9 cellular contexts compared by ENCODE assay signal in the genomic region with DNA sequence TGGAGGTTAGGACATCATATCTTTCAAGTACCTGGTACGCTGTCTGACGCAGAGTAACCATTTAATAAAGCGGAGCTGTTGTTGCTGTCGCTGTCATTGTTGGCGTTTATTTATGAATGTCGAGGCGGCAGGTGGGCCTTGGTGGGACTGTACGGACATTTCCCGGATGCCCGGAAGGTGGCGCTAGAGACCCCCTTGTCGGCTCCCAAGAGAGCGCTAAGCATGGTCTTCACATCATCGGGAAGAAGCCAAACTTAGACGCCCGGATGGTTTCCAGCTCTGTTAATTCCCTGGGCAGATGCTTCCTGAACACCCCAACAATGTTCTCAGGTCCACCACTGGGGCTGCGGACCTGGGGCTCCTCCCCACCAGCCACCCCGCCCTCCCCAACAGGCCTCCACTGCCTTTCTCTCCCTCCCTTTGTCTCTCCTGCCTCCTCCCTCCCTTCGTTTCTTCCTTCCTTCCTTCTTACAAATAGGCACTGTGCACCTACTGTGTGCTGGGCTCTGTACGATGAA. TPM values are rescaled to one million over a fixed set of nuclear protein-coding genes. Genes with fewer than 3 reads are reported as not detected.
DNase-seq lines count a peak whose midpoint lies in the region; ATAC-seq and TF ChIP-seq lines count a peak whose summit lies in the region.
"Had no signal": no experiment of that assay in that cellular context is flagged by ENCODE, and none has a peak within 500 bp of the region (broad histone marks: within the 10 kb centered on the region; RNA-seq: fewer than 3 reads in every experiment).

No MANE protein-coding gene starts in this region.

- H3K4me1 Mint-ChIP-seq in CD4-positive, alpha-beta memory T cell, result peaks cover 15 to 31% (median 18%) of the 10 kb centered on the region in 4 donors
- H3K4me1 Mint-ChIP-seq in dendritic cell treated with granulocyte-macrophage colony-stimulating factor and Interleukin-4, amounts not matched to agents 40 ng/mL and 50 ng/mL, for 4 days (ENCODE audit: low read depth), result peaks cover 23% of the 10 kb centered on the region

- H3K27me3 Mint-ChIP-seq in CD4-positive, alpha-beta memory T cell, result peaks cover under 1 to 6% of the 10 kb centered on the region in 2 donors
- peaks cover 18% of the 10 kb centered on the region for H3K27me3 Mint-ChIP-seq in dendritic cell treated with granulocyte-macrophage colony-stimulating factor and Interleukin-4, amounts not matched to agents 40 ng/mL and 50 ng/mL, for 4 days
- H3K27me3 Mint-ChIP-seq: activated naive CD8-positive, alpha-beta T cell had no signal

- peaks cover 17% of the 10 kb centered on the region for H3K4me1 ChIP-seq in CD4-positive, alpha-beta memory T cell (ENCODE audit: insufficient read depth, low read length)
- H3K4me1 ChIP-seq in right lobe of liver, result peaks cover 0 to 38% (median 14%) of the 10 kb centered on the region in 4 donors

- intact Hi-C loops in CD4-positive, alpha-beta memory T cell (cut with micrococcal nuclease), result loop anchor here (1.0 kb wide), 3 partner anchors 48 to 117 kb away; a partner anchor contains a TSS
- intact Hi-C loops in dendritic cell treated with granulocyte-macrophage colony-stimulating factor and Interleukin-4, amounts not matched to agents 40 ng/mL and 50 ng/mL, for 4 days (cut with micrococcal nuclease), result loop anchor here (1.0 to 2.0 kb wide), 2 partner anchors 42 to 194 kb away; no protein-coding TSS in a partner anchor
- intact Hi-C loops in right lobe of liver (cut with DNase I), result loop anchor here (5.0 kb wide), 1 partner anchor 50 kb away; no protein-coding TSS in a partner anchor

- peak overlapping the region in 6 of 7 donors; percentile 67 to 93 (median 82) for H3K27ac Mint-ChIP-seq in CD4-positive, alpha-beta memory T cell
- peak overlapping the region; percentile 69 for H3K27ac Mint-ChIP-seq in dendritic cell treated with granulocyte-macrophage colony-stimulating factor and Interleukin-4, amounts not matched to agents 40 ng/mL and 50 ng/mL, for 4 days
- H3K27ac Mint-ChIP-seq: activated naive CD8-positive, alpha-beta T cell had no signal

- TF ChIP-seq POLR2A in right lobe of liver (IDR thresholded peaks at IDR 0.05), result no peak

- H3K36me3 Mint-ChIP-seq in CD4-positive, alpha-beta memory T cell, result no peaks in the 10 kb centered on the region
- no peaks in the 10 kb centered on the region for H3K36me3 Mint-ChIP-seq in dendritic cell treated with granulocyte-macrophage colony-stimulating factor and Interleukin-4, amounts not matched to agents 40 ng/mL and 50 ng/mL, for 4 days (ENCODE audit: low read depth)
- H3K36me3 Mint-ChIP-seq: activated naive CD8-positive, alpha-beta T cell had no signal

- no peak overlapping the region for H3K4me3 Mint-ChIP-seq in CD4-positive, alpha-beta memory T cell
- no peak overlapping the region for H3K4me3 Mint-ChIP-seq in dendritic cell treated with granulocyte-macrophage colony-stimulating factor and Interleukin-4, amounts not matched to agents 40 ng/mL and 50 ng/mL, for 4 days
- H3K4me3 Mint-ChIP-seq: activated naive CD8-positive, alpha-beta T cell had no signal

- POLR2A ChIA-PET in CD4-positive, alpha-beta memory T cell (lab: Charles Lee; ENCODE audit: partially characterized antibody), result interaction anchor here (1.0 to 3.0 kb wide), 7 partner anchors 46 to 267 kb away, joined by 3 to 38 read pairs (median 5); a partner anchor contains a TSS

- CTCF ChIA-PET in CD4-positive, alpha-beta memory T cell (lab: Charles Lee; ENCODE audit: partially characterized antibody), result interaction anchor here (0.7 to 2.0 kb wide), 39 partner anchors 8 to 428 kb away, joined by 3 to 55 read pairs (median 4); a partner anchor contains a TSS

- peak; percentile 82 to 94 (median 90) for TF ChIP-seq CTCF in right lobe of liver (IDR thresholded peaks at IDR 0.05)

- H3K27ac ChIP-seq in CD4-positive, alpha-beta memory T cell (ENCODE audit: low read depth, low read length), result no peak overlapping the region
- H3K27ac ChIP-seq in right lobe of liver, result no peak overlapping the region

- H3K36me3 ChIP-seq in CD4-positive, alpha-beta memory T cell (ENCODE audit: insufficient read depth, low read length), result no peaks in the 10 kb centered on the region
- H3K36me3 ChIP-seq in right lobe of liver, result no peaks in the 10 kb centered on the region

- DNase-seq in CD4-positive, alpha-beta memory T cell, result peak; percentile 74 to 82 (median 79)
- DNase-seq in HCEC 1CT (peak; percentile 74), NCI-H345 treated with DMSO at 0.1 percent for 48 hours (lab: John Stamatoyannopoulos, UW; ENCODE audit: unreplicated experiment) (peak; percentile 44), right lobe of liver (peak; percentile 81 to 86 (median 81))
- DNase-seq in activated CD4-positive, alpha-beta T cell treated with anti-CD3 and anti-CD28 coated beads, Interleukin-2, amount 50 U/mL, for 24 hours (ENCODE audit: low read depth in 1 of 2, low spot score in 1 of 2), result peak; percentile 70 to 71
- peak; percentile 69 to 80 for DNase-seq in stimulated activated CD4-positive, alpha-beta T cell treated with anti-CD3 and anti-CD28 coated beads, Interleukin-4, amount 100 ng/mL, for 48 hours (ENCODE audit: low read depth in 2 of 2)

- no peaks in the 10 kb centered on the region for H3K9me3 Mint-ChIP-seq in CD4-positive, alpha-beta memory T cell
- no peaks in the 10 kb centered on the region for H3K9me3 Mint-ChIP-seq in dendritic cell treated with granulocyte-macrophage colony-stimulating factor and Interleukin-4, amounts not matched to agents 40 ng/mL and 50 ng/mL, for 4 days

- no peaks in the 10 kb centered on the region for H3K27me3 ChIP-seq in CD4-positive, alpha-beta memory T cell (ENCODE audit: insufficient read depth, low read length)
- H3K27me3 ChIP-seq in right lobe of liver, result no peaks in the 10 kb centered on the region

- no peak overlapping the region for H3K4me3 ChIP-seq in CD4-positive, alpha-beta memory T cell (ENCODE audit: low read length in 2 of 2)
- no peak overlapping the region for H3K4me3 ChIP-seq in right lobe of liver

- ATAC-seq in right lobe of liver (peak; percentile 56 to 68 (median 60)), GM19035 (IDR thresholded peaks at IDR 0.05; ENCODE audit: unreplicated experiment) (no peak)

- no peaks in the 10 kb centered on the region for H3K9me3 ChIP-seq in CD4-positive, alpha-beta memory T cell (ENCODE audit: control insufficient read depth in 1 of 2, low read length in 2 of 2)
- H3K9me3 ChIP-seq in right lobe of liver, result no peaks in the 10 kb centered on the region

- 13% methylated on average over 7 of the region's 20 CpGs for WGBS in right lobe of liver (ENCODE audit: insufficient coverage, low coverage, low lambda C conversion rate, missing lambda C conversion rate)

RNA-seq across cellular contexts. Expression of a gene that starts 54.1 kb away (rescaled TPM):
- total RNA-seq in CD4-positive, alpha-beta memory T cell, result 10 to 100 TPM; 18.0 to 18.8 TPM
- 100 to 1,000 TPM; 297 to 879 TPM for polyA plus RNA-seq in CD4-positive, alpha-beta memory T cell
- 100 to 1,000 TPM; 106 to 407 (median 232) TPM for total RNA-seq in right lobe of liver

Comparison
In these comparisons a context has a peak if more than half of its experiments do, and no peak if none do; other contexts are left out.
1. RNA of a gene that starts 54.1 kb away (total RNA-seq): 106 to 407 TPM in right lobe of liver; 18.0 to 18.8 TPM in CD4-positive, alpha-beta memory T cell; every median in the first group is over 4 times any median in the second.
2. Peak in every context shown above with its lines, with median percentiles within 50 percentile points of each other: DNase-seq.